1 cellular context compared by ENCODE assay signal in genomic region chr1:21749859-21750468, GRCh38.
TF ChIP-seq lines count a peak whose summit lies in the region.

No MANE protein-coding gene starts in this region.

TF ChIP-seq in K562, 482 proteins besides CTCF, POLR2A, EP300 and RAD21 (continued from another document and continues in another):
- TF ChIP-seq ZNF121 (CRISPR knock-in tag; conservative IDR thresholded peaks at IDR 0.05) (no peak), ZNF384 (IDR thresholded peaks at IDR 0.05; ENCODE audit: low read depth, low read length) (no peak), ZNF184 (CRISPR knock-in tag; IDR thresholded peaks at IDR 0.05) (no peak), SMARCC2 (IDR thresholded peaks at IDR 0.05; ENCODE audit: low read depth) (0 out of 2 replicates have a peak, but pooled peaks have one; percentile 59), ZNF830 (CRISPR knock-in tag; IDR thresholded peaks at IDR 0.05) (no peak), GTF2B (IDR thresholded peaks at IDR 0.05; ENCODE audit: extremely low read depth, insufficient read length) (no peak), NCOA1 (IDR thresholded peaks at IDR 0.05; ENCODE audit: low read depth) (peak; percentile 67; the same call in 1 of the 2 replicates), IRF9 (tag; IDR thresholded peaks at IDR 0.05) (0 out of 2 replicates have a peak, but pooled peaks have one; percentile 12), THAP12 (CRISPR knock-in tag; IDR thresholded peaks at IDR 0.05) (no peak), ZNF133 (CRISPR knock-in tag; IDR thresholded peaks at IDR 0.05) (no peak), SUPT5H (IDR thresholded peaks at IDR 0.05) (peak; percentile 34; the same call in 1 of the 2 replicates), ZNF224 (CRISPR knock-in tag; IDR thresholded peaks at IDR 0.05) (no peak), ZBTB33 (CRISPR knock-in tag; IDR thresholded peaks at IDR 0.05) (peak; percentile 56; the same call in 1 of the 2 replicates), CHD7 (IDR thresholded peaks at IDR 0.05; ENCODE audit: low read depth, low read length) (no peak), HNRNPL (IDR thresholded peaks at IDR 0.05; ENCODE audit: low read depth, low read length) (no peak; the same call in 1 of the 2 replicates), ZNF408 (CRISPR knock-in tag; IDR thresholded peaks at IDR 0.05; ENCODE audit: low read depth) (no peak), MLLT1 (IDR thresholded peaks at IDR 0.05) (no peak), ZBTB40 (IDR thresholded peaks at IDR 0.05) (0 out of 2 replicates have a peak, but pooled peaks have one; percentile 15), ZBTB40 (CRISPR knock-in tag; IDR thresholded peaks at IDR 0.05) (no peak), RFX7 (CRISPR knock-in tag; IDR thresholded peaks at IDR 0.05) (no peak; the same call in 1 of the 2 replicates), KLF10 (CRISPR knock-in tag; IDR thresholded peaks at IDR 0.05) (no peak), XRCC5 (IDR thresholded peaks at IDR 0.05; ENCODE audit: low read depth, low read length) (no peak)
